ENCODE assay signal across 8 cellular contexts in genomic region chr13:110560606-110561334, GRCh38. TPM values are rescaled to one million over a fixed set of nuclear protein-coding genes. Genes with fewer than 3 reads are reported as not detected.
DNase-seq lines count a peak whose midpoint lies in the region; ATAC-seq, FAIRE-seq and TF ChIP-seq lines count a peak whose summit lies in the region.

No MANE protein-coding gene starts in this region.

- H3K27me3 ChIP-seq in DND-41 (ENCODE audit: insufficient read depth, low read length, poor library complexity) (peaks cover 38% of the 10 kb centered on the region), MG63 (peaks cover 10% of the 10 kb centered on the region; the same call in 1 of the 2 replicates), keratinocyte (ENCODE audit: control insufficient read depth, extremely low read depth, insufficient read depth, low read length) (no peaks in the 10 kb centered on the region)

- H3K27ac ChIP-seq in DND-41 (ENCODE audit: low read length) (no peak overlapping the region; the same call in 1 of the 2 replicates), keratinocyte (ENCODE audit: control insufficient read depth, insufficient read depth, low read length) (no peak overlapping the region)

- DNase-seq in DND-41 (no peak), MG63 (no peak), keratinocyte (ENCODE audit: low read depth, low spot score) (no peak)
- DNase-seq in stimulated activated naive CD8-positive, alpha-beta T cell treated with anti-CD3 and anti-CD28 coated beads, Interleukin-15, Interleukin-2, amounts not matched to agents 100 U/mL and 50 U/mL, for 24 hours = peak; percentile 19
- no peak for DNase-seq in NK-92 treated with Interleukin-12 subunit alpha and Interleukin-12 subunit beta, amount 100 ng/mL, for 24 hours (lab: John Stamatoyannopoulos, UW)

- H3K4me2 ChIP-seq in DND-41 (ENCODE audit: insufficient read depth, low read length) (peak overlapping the region; percentile 94), keratinocyte (ENCODE audit: control insufficient read depth, extremely low read depth, insufficient read depth, low read depth, low read length) (peak overlapping the region; percentile 96)

- peak overlapping the region in 4 of 5 experiments; percentile 9 to 88 (median 49) for H3K27ac Mint-ChIP-seq in brain

- H3K79me2 ChIP-seq in DND-41 (ENCODE audit: insufficient read depth, low read length) (no peaks in the 10 kb centered on the region), keratinocyte (ENCODE audit: control insufficient read depth, insufficient read depth, low read length) (no peaks in the 10 kb centered on the region)

- H3K36me3 Mint-ChIP-seq in brain = peaks cover 15% of the 10 kb centered on the region

- peaks cover 4 to 8% (median 6%) of the 10 kb centered on the region in 5 experiments for H3K9me3 Mint-ChIP-seq in brain

- peaks cover 31% of the 10 kb centered on the region for H3K4me1 ChIP-seq in DND-41 (ENCODE audit: insufficient read depth, low read length)
- peaks cover 24% of the 10 kb centered on the region for H3K4me1 ChIP-seq in keratinocyte (ENCODE audit: control insufficient read depth, extremely low read depth, insufficient read depth, low read length)

- H3K9me3 ChIP-seq in DND-41 (ENCODE audit: insufficient read depth, low read length, severe bottlenecking) (no peaks in the 10 kb centered on the region), MG63 (no peaks in the 10 kb centered on the region), keratinocyte (ENCODE audit: control insufficient read depth, low read depth, low read length) (no peaks in the 10 kb centered on the region)

- TF ChIP-seq CTCF in DND-41 (IDR thresholded peaks at IDR 0.05; ENCODE audit: borderline replicate concordance, extremely low read depth, low read length, poor library complexity, severe bottlenecking) (no peak), brain (conservative IDR thresholded peaks at IDR 0.05) (no peak), keratinocyte (optimal IDR thresholded peaks at IDR 0.05 in 1 of 3, IDR thresholded peaks at IDR 0.05 in 1 of 3, conservative IDR thresholded peaks at IDR 0.05 in 1 of 3; ENCODE audit: extremely low read depth in 1 of 3, insufficient read depth in 2 of 3, low read length in 3 of 3) (no peak)

- H2AFZ ChIP-seq in DND-41 (ENCODE audit: low read depth, low read length) (peak overlapping the region; percentile 80), keratinocyte (ENCODE audit: control insufficient read depth, low read length) (peak overlapping the region; percentile 69)

- H4K20me1 ChIP-seq in DND-41 (ENCODE audit: insufficient read depth, low read length) (peaks cover 9% of the 10 kb centered on the region), keratinocyte (ENCODE audit: control insufficient read depth, extremely low read depth, insufficient read depth, low read length) (no peaks in the 10 kb centered on the region)

- dilution Hi-C loops in keratinocyte (cut with MboI; ENCODE audit: extremely low pct_ligation_motif_present, low sequenced_read_pairs) = no loop called here

- no peak for FAIRE-seq in keratinocyte (lab: Jason Lieb, UNC)

- ATAC-seq in DND-41 (ENCODE audit: insufficient read depth, low read depth) (peak; percentile 2; the same call in 1 of the 3 replicates), GM21423 (IDR thresholded peaks at IDR 0.05; ENCODE audit: unreplicated experiment) (peak; percentile 5)
- ATAC-seq in stimulated activated naive CD8-positive, alpha-beta T cell treated with anti-CD3 and anti-CD28 coated beads, Interleukin-15, Interleukin-2, amounts not matched to agents 100 U/mL and 50 U/mL, for 24 hours = no peak
- no peak for ATAC-seq in activated CD4-positive, CD25-positive, alpha-beta regulatory T cell treated with anti-CD3 and anti-CD28 coated beads, Interleukin-2, amount 50 U/mL, for 24 hours

- peaks cover 19% of the 10 kb centered on the region for H3K4me1 Mint-ChIP-seq in brain

- no peaks in the 10 kb centered on the region; the same call in 1 of the 2 replicates for H3K36me3 ChIP-seq in DND-41 (ENCODE audit: insufficient read depth, low read length)
- H3K36me3 ChIP-seq in MG63 = no peaks in the 10 kb centered on the region
- H3K36me3 ChIP-seq in keratinocyte (ENCODE audit: control insufficient read depth in 2 of 2, extremely low read depth in 1 of 2, insufficient read depth in 2 of 2, low read length in 2 of 2) = no peaks in the 10 kb centered on the region

- H3K9me1 ChIP-seq in keratinocyte (ENCODE audit: control insufficient read depth, extremely low read depth, insufficient read depth, low read length) = no peaks in the 10 kb centered on the region

- H3K9ac ChIP-seq in DND-41 (ENCODE audit: low read depth, low read length) = peak overlapping the region; percentile 55
- H3K9ac ChIP-seq in keratinocyte (ENCODE audit: control insufficient read depth, extremely low read depth, insufficient read depth, low read length) = peak overlapping the region; percentile 74

- H3K4me3 ChIP-seq in DND-41 (ENCODE audit: low read depth in 1 of 2, low read length in 2 of 2) (peak overlapping the region; percentile 26 to 73; a peak in 3 of 4 replicates), MG63 (peak overlapping the region; percentile 74), keratinocyte (ENCODE audit: control insufficient read depth in 2 of 3, extremely low read depth in 1 of 3, insufficient read depth in 2 of 3, low read depth in 1 of 3, low read length in 3 of 3) (peak overlapping the region; percentile 70 to 80 (median 78))

- peak overlapping the region; percentile 84 to 92 (median 91) for H3K4me3 Mint-ChIP-seq in brain

- peaks cover 67% of the 10 kb centered on the region for H3K27me3 Mint-ChIP-seq in brain

RNA-seq across cellular contexts. Expression of gene RAB20, which starts 0.8 kb away (rescaled TPM):
- total RNA-seq in MG63 (2014; rRNA removed; shearing (Covaris generic); ENCODE audit: low replicate concordance) = 0.36 and 1.3 TPM in 2 replicates
- polyA plus RNA-seq in brain (ENCODE audit: insufficient read depth, low read depth, low replicate concordance) (3.1 TPM), keratinocyte (3.7 to 4.3 TPM (median 4.1 TPM) in 3 replicates)
- 0.17 TPM for polyA plus RNA-seq in keratinocyte (2011; ENCODE audit: low read depth)
- polyA plus RNA-seq in keratinocyte (2011; cell fraction: cytosol; rRNA removed) = 3.4 and 5.1 TPM in 2 replicates
- 3.4 and 3.8 TPM in 2 replicates for polyA plus RNA-seq in keratinocyte (2011; cell fraction: nucleus; rRNA removed)
- polyA plus RNA-seq in keratinocyte (2012; ENCODE audit: low replicate concordance) = 1.1 and 4.8 TPM in 2 replicates
- polyA minus RNA-seq in keratinocyte = 1.1 to 2.1 TPM (median 1.2 TPM) in 3 replicates
- polyA minus RNA-seq in keratinocyte (2011; cell fraction: cytosol; rRNA and poly(A)+ RNA removed) = 3.8 TPM
- polyA minus RNA-seq in keratinocyte (2011; cell fraction: nucleus; rRNA and poly(A)+ RNA removed) = 1.2 and 1.4 TPM in 2 replicates

RNA-seq across cellular contexts. Expression of gene NAXD, which starts 54.6 kb away (rescaled TPM):
- 11.7 and 12.3 TPM in 2 replicates for total RNA-seq in MG63 (2014; rRNA removed; shearing (Covaris generic); ENCODE audit: low replicate concordance)
- 45.8 TPM for polyA plus RNA-seq in brain (ENCODE audit: insufficient read depth, low read depth, low replicate concordance)
- 17.6 to 18.7 TPM (median 18.0 TPM) in 3 replicates for polyA plus RNA-seq in keratinocyte
- polyA plus RNA-seq in keratinocyte (2011; ENCODE audit: low read depth) = 8.4 TPM
- 12.2 and 13.7 TPM in 2 replicates for polyA plus RNA-seq in keratinocyte (2011; cell fraction: cytosol; rRNA removed)
- 41.3 and 44.7 TPM in 2 replicates for polyA plus RNA-seq in keratinocyte (2011; cell fraction: nucleus; rRNA removed)
- polyA plus RNA-seq in keratinocyte (2012; ENCODE audit: low replicate concordance) = 15.6 and 23.1 TPM in 2 replicates
- 10.6 to 13.8 TPM (median 13.6 TPM) in 3 replicates for polyA minus RNA-seq in keratinocyte
- polyA minus RNA-seq in keratinocyte (2011; cell fraction: cytosol; rRNA and poly(A)+ RNA removed) = 8.6 TPM
- 8.1 and 11.6 TPM in 2 replicates for polyA minus RNA-seq in keratinocyte (2011; cell fraction: nucleus; rRNA and poly(A)+ RNA removed)

Comparison
In these comparisons a context has a peak if more than half of its experiments do, and no peak if none do; other contexts are left out.
1. ATAC-seq: peak in DND-41 (single experiment) and GM21423 (single experiment); none in stimulated activated naive CD8-positive, alpha-beta T cell treated with anti-CD3 and anti-CD28 coated beads, Interleukin-15, Interleukin-2, amounts not matched to agents 100 U/mL and 50 U/mL, for 24 hours (single experiment) and activated CD4-positive, CD25-positive, alpha-beta regulatory T cell treated with anti-CD3 and anti-CD28 coated beads, Interleukin-2, amount 50 U/mL, for 24 hours (0 of 2).
2. Peak in every context shown above with its lines, with median percentiles within 50 percentile points of each other: H3K4me3 ChIP-seq.